ENCODE assay signal across 19 cellular contexts in the genomic region with DNA sequence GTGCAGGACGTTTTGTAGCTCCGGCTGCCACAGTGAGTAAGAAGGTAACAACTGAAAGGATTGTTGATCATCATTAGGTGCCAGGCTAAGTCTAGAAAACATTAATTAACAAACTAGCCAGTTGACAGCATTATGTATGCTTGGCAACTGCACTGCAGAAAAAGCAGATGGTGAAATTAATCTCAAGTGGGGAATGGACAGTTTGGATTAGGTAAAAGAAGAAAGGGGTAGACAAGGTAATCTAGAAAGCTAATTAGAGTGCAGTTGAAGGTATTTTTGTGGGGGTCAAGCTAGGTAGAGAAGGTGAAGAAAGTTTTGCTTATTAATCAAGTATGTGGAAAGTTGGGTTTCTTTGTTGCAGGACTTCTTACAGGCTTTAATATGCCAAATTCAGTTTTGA.
"Had no signal": no experiment of that assay in that cellular context is flagged by ENCODE, and none has a peak within 500 bp of the region (broad histone marks: within the 10 kb centered on the region; RNA-seq: fewer than 3 reads in every experiment).

No MANE protein-coding gene starts in this region.

- H3K27ac Mint-ChIP-seq: activated naive CD8-positive, alpha-beta T cell; nephron progenitor cell; stimulated activated memory B cell treated with anti-CD40 and anti-IgM and Interleukin-4, amounts not matched to agents 10 μg/mL and 1 μg/mL and 100 μg/mL, for 72 hours; type B pancreatic cell had no signal

- H3K4me3 Mint-ChIP-seq: activated naive CD8-positive, alpha-beta T cell; nephron progenitor cell; stimulated activated memory B cell treated with anti-CD40 and anti-IgM and Interleukin-4, amounts not matched to agents 10 μg/mL and 1 μg/mL and 100 μg/mL, for 72 hours; type B pancreatic cell had no signal

- H3K27me3 ChIP-seq: cardiac muscle cell, foreskin keratinocyte, hepatocyte, sigmoid colon, testis had no signal

- H3K27me3 Mint-ChIP-seq: activated naive CD8-positive, alpha-beta T cell; stimulated activated memory B cell treated with anti-CD40 and anti-IgM and Interleukin-4, amounts not matched to agents 10 μg/mL and 1 μg/mL and 100 μg/mL, for 72 hours; type B pancreatic cell had no signal

- H3K27ac ChIP-seq: cardiac muscle cell, epithelial cell of prostate, foreskin keratinocyte, hepatocyte, lower lobe of right lung, sigmoid colon, testis had no signal

- H3K4me3 ChIP-seq: cardiac muscle cell, hepatocyte, lower lobe of right lung, sigmoid colon, testis had no signal

- H3K9me3 Mint-ChIP-seq: nephron progenitor cell; stimulated activated memory B cell treated with anti-CD40 and anti-IgM and Interleukin-4, amounts not matched to agents 10 μg/mL and 1 μg/mL and 100 μg/mL, for 72 hours; type B pancreatic cell had no signal

- DNase-seq: activated CD4-positive, alpha-beta T cell treated with anti-CD3 and anti-CD28 coated beads, Interleukin-2, amount 50 U/mL, for 4 hours; amniotic stem cell; dermis blood vessel endothelial cell; foreskin keratinocyte; left colon; lower lobe of right lung; midbrain; nephron progenitor cell; nucleus accumbens; sigmoid colon; stimulated activated CD4-positive, alpha-beta T cell treated with anti-CD3 and anti-CD28 coated beads, Interleukin-4, amount 100 ng/mL, for 4 hours; testis had no signal

- H3K9me3 ChIP-seq: lower lobe of right lung, sigmoid colon, testis had no signal

- ATAC-seq: activated CD4-positive, CD25-positive, alpha-beta regulatory T cell treated with anti-CD3 and anti-CD28 coated beads, Interleukin-2, amount 50 U/mL, for 24 hours; foreskin keratinocyte; left colon; lower lobe of right lung; stimulated activated memory B cell treated with anti-CD40 and anti-IgM and Interleukin-4, amounts not matched to agents 10 μg/mL and 1 μg/mL and 100 μg/mL, for 72 hours had no signal

- H3K4me1 Mint-ChIP-seq: nephron progenitor cell; stimulated activated memory B cell treated with anti-CD40 and anti-IgM and Interleukin-4, amounts not matched to agents 10 μg/mL and 1 μg/mL and 100 μg/mL, for 72 hours had no signal
